Comparison of ENCODE assay signal across 8 cellular contexts in genomic region chr2:16677875-16678274, GRCh38. TPM values are rescaled to one million over a fixed set of nuclear protein-coding genes. Genes with fewer than 3 reads are reported as not detected.
"Had no signal": no experiment of that assay in that cellular context is flagged by ENCODE, and none has a peak within 500 bp of the region (broad histone marks: within the 10 kb centered on the region; RNA-seq: fewer than 3 reads in every experiment).

No MANE protein-coding gene starts in this region.

- H3K4me3 ChIP-seq: GM12878 had no signal

- FAIRE-seq: GM12878, GM12891, GM12892, GM18507, GM19239 had no signal

- DNase-seq: GDM1, GF-D8 had no signal

- ATAC-seq: GM12878 had no signal

RNA-seq across cellular contexts. Expression of gene CYRIA, which starts 12.2 kb away (rescaled TPM):
- total RNA-seq: G401 had no signal
